In the genomic region with DNA sequence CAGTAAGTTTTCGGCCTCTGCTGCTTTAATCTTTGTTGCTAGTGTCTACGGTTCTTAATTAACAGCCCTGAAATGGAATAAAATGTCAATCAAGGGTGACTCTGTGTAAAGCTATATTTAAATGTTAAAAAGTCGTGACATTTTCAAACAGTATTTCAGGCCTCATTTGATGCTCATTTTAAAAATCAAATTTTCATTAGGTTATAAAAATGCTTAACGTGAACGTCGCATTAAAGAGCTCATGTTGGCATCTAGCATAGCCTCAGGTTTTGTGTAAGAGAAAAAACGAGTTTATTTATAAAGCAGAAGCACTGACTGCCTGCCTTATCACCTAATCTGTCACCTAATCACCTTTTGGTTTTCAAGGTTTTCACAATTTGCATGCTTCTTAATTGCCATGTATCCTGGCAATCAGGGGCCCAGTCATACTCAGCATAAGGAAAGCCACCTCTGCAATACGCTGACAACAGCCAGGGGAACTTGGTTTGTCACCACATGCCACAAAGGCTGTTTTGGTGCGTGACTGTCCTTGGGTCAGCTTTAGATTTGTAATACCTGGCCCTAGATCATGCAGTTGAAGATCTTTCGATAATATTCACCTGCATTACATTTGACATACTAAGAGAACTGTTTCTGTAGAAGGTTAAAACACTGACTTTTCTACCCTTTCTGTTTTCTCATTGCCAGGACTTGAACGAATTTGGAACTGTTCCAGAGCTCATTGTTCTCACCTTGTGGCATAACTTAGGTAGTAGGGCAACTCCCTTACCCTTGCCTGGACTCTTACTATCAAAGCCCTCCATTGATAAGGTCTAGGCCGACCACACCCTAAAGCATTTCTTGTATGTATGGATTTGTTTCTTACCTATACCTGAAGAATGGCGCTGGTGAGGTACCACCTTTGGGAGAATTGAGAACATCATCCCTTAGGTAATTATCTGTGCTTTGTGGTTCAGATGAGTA, we compare ENCODE assay signal across 8 cellular contexts.
DNase-seq lines count a peak whose midpoint lies in the region; ATAC-seq and TF ChIP-seq lines count a peak whose summit lies in the region.

No MANE protein-coding gene starts in this region.

- TF ChIP-seq POLR2A in esophagus squamous epithelium (IDR thresholded peaks at IDR 0.05): no peak
- TF ChIP-seq POLR2A in heart left ventricle (IDR thresholded peaks at IDR 0.05): no peak

- H3K27ac ChIP-seq in esophagus squamous epithelium (peak overlapping the region; percentile 82 to 91 (median 86)), heart left ventricle (peak overlapping the region in 4 of 12 donors; percentile 3 to 82 (median 54))

- ATAC-seq in T-helper 17 cell: peak; percentile 48
- ATAC-seq in GM21515 (IDR thresholded peaks at IDR 0.05; ENCODE audit: unreplicated experiment): no peak
- no peak for ATAC-seq in HG02759 (IDR thresholded peaks at IDR 0.05; ENCODE audit: unreplicated experiment)
- no peak for ATAC-seq in heart left ventricle

- H3K36me3 ChIP-seq in esophagus squamous epithelium: no peaks in the 10 kb centered on the region
- H3K36me3 ChIP-seq in heart left ventricle: no peaks in the 10 kb centered on the region

- no peaks in the 10 kb centered on the region for H3K9me3 Mint-ChIP-seq in stimulated activated naive CD8-positive, alpha-beta T cell treated with anti-CD3 and anti-CD28 coated beads, Interleukin-15, Interleukin-2, amounts not matched to agents 100 ng/mL and 50 ng/mL, for 24 hours

- peaks cover 23% of the 10 kb centered on the region for H3K4me1 Mint-ChIP-seq in T-helper 17 cell
- peaks cover 59% of the 10 kb centered on the region for H3K4me1 Mint-ChIP-seq in stimulated activated naive CD8-positive, alpha-beta T cell treated with anti-CD3 and anti-CD28 coated beads, Interleukin-15, Interleukin-2, amounts not matched to agents 100 ng/mL and 50 ng/mL, for 24 hours (ENCODE audit: low read depth)

- no peak overlapping the region for H3K4me3 ChIP-seq in esophagus squamous epithelium
- H3K4me3 ChIP-seq in heart left ventricle: no peak overlapping the region

- no peak for TF ChIP-seq CTCF in esophagus squamous epithelium (IDR thresholded peaks at IDR 0.05)
- TF ChIP-seq CTCF in heart left ventricle (IDR thresholded peaks at IDR 0.05): peak in 3 of 12 donors; percentile 4 to 27 (median 9)

- H3K27me3 ChIP-seq in esophagus squamous epithelium: peaks cover 0 to 4% (median 0%) of the 10 kb centered on the region in 4 donors
- H3K27me3 ChIP-seq in heart left ventricle: peaks cover 0 to 16% (median 0%) of the 10 kb centered on the region in 9 donors

- H3K27ac Mint-ChIP-seq in T-helper 17 cell: peak overlapping the region; percentile 72
- peak overlapping the region; percentile 89 for H3K27ac Mint-ChIP-seq in stimulated activated naive CD8-positive, alpha-beta T cell treated with anti-CD3 and anti-CD28 coated beads, Interleukin-15, Interleukin-2, amounts not matched to agents 100 ng/mL and 50 ng/mL, for 24 hours

- H3K36me3 Mint-ChIP-seq in T-helper 17 cell (ENCODE audit: low read depth): no peaks in the 10 kb centered on the region
- H3K36me3 Mint-ChIP-seq in stimulated activated naive CD8-positive, alpha-beta T cell treated with anti-CD3 and anti-CD28 coated beads, Interleukin-15, Interleukin-2, amounts not matched to agents 100 ng/mL and 50 ng/mL, for 24 hours (ENCODE audit: low read depth): no peaks in the 10 kb centered on the region

- intact Hi-C loops in esophagus squamous epithelium (cut with DNase I) (no loop called here), heart left ventricle (cut with DNase I) (loop anchor here in 9 of 10 donors (5.0 to 10.0 kb wide), 12 partner anchors 68 to 913 kb away; a partner anchor contains a TSS)

- DNase-seq in NCI-H748 (lab: John Stamatoyannopoulos, UW; ENCODE audit: unreplicated experiment) (peak; percentile 39), NCI-H748 treated with DMSO at 0.1 percent for 48 hours (lab: John Stamatoyannopoulos, UW) (no peak), T-helper 17 cell (no peak), esophagus squamous epithelium (lab: John Stamatoyannopoulos, UW) (no peak), heart left ventricle (no peak)

- H3K9me3 ChIP-seq in T-helper 17 cell (ENCODE audit: control insufficient read depth, low read length, poor library complexity, severe bottlenecking): no peaks in the 10 kb centered on the region
- H3K9me3 ChIP-seq in esophagus squamous epithelium: no peaks in the 10 kb centered on the region
- no peaks in the 10 kb centered on the region for H3K9me3 ChIP-seq in heart left ventricle

- peaks cover 26 to 42% (median 32%) of the 10 kb centered on the region in 3 donors for H3K4me1 ChIP-seq in esophagus squamous epithelium
- peaks cover 0 to 29% (median 10%) of the 10 kb centered on the region in 12 donors for H3K4me1 ChIP-seq in heart left ventricle

- H3K27me3 Mint-ChIP-seq in T-helper 17 cell: peaks cover 19% of the 10 kb centered on the region
- peaks cover 23% of the 10 kb centered on the region for H3K27me3 Mint-ChIP-seq in stimulated activated naive CD8-positive, alpha-beta T cell treated with anti-CD3 and anti-CD28 coated beads, Interleukin-15, Interleukin-2, amounts not matched to agents 100 ng/mL and 50 ng/mL, for 24 hours

- WGBS in esophagus squamous epithelium, 2 donors: 24 to 33% methylated on average over 12 to 13 of the region's 13 CpGs
- 56 to 60% (median 59%) methylated on average over 13 of the region's 13 CpGs for WGBS in heart left ventricle, 4 donors

- peak overlapping the region; percentile 68 for H3K4me3 Mint-ChIP-seq in T-helper 17 cell
- H3K4me3 Mint-ChIP-seq in stimulated activated naive CD8-positive, alpha-beta T cell treated with anti-CD3 and anti-CD28 coated beads, Interleukin-15, Interleukin-2, amounts not matched to agents 100 ng/mL and 50 ng/mL, for 24 hours: peak overlapping the region; percentile 36
